ENCODE assay signal across 16 cellular contexts in genomic region chr4:169985881-169986280, GRCh38. TPM values are rescaled to one million over a fixed set of nuclear protein-coding genes. Genes with fewer than 3 reads are reported as not detected.
DNase-seq lines count a peak whose midpoint lies in the region; ATAC-seq, FAIRE-seq and TF ChIP-seq lines count a peak whose summit lies in the region.
"Had no signal": no experiment of that assay in that cellular context is flagged by ENCODE, and none has a peak within 500 bp of the region (broad histone marks: within the 10 kb centered on the region; RNA-seq: fewer than 3 reads in every experiment).

No MANE protein-coding gene starts in this region.

- FAIRE-seq in HepG2 (lab: Jason Lieb, UNC), result no peak
- FAIRE-seq: GM12891, H54 had no signal

- H3K36me3 ChIP-seq in right lobe of liver (no peaks in the 10 kb centered on the region), HepG2 (replicated peaks in 1 of 2; ENCODE audit: control insufficient read depth in 1 of 2, insufficient read depth in 2 of 2, low read length in 2 of 2) (no peaks in the 10 kb centered on the region)
- H3K36me3 ChIP-seq: BLaER1 had no signal

- H2AFZ ChIP-seq in HepG2 (ENCODE audit: low read length), result no peak overlapping the region

- H3K27ac ChIP-seq in right lobe of liver (no peak overlapping the region), HepG2 (ENCODE audit: extremely low read length, insufficient read depth, low read length) (no peak overlapping the region), cingulate gyrus (ENCODE audit: low read depth, low read length) (peak overlapping the region; percentile 44)
- H3K27ac ChIP-seq: 22Rv1, BLaER1 had no signal

- in situ Hi-C loops in HepG2 (cut with HindIII; ENCODE audit: extremely low pct_ligation_motif_present, low pct_unique_long_range_greater_than_20kb), result no loop called here

- CTCF ChIA-PET in HepG2 (lab: Yijun Ruan, JAX; ENCODE audit: low intra/inter-chr PET ratio, low total read pairs), result no interaction called here

- DNase-seq in right lobe of liver (no peak), HepG2 (ENCODE audit: low spot score) (no peak), medulla oblongata (ENCODE audit: extremely low spot score) (peak; percentile 54), type B pancreatic cell (ENCODE audit: extremely low spot score, unreplicated experiment) (no peak), NCI-H2029 treated with DMSO at 0.1 percent for 48 hours (lab: John Stamatoyannopoulos, UW) (no peak), NCI-H1436 (lab: John Stamatoyannopoulos, UW) (no peak)
- no peak for DNase-seq in stimulated activated CD4-positive, alpha-beta T cell treated with anti-CD3 and anti-CD28 coated beads, Interleukin-12 subunit alpha, Interleukin-12 subunit beta, amount 100 ng/mL, for 4 hours
- DNase-seq: CD4-positive, CD25-positive, alpha-beta regulatory T cell; DMS 273 treated with DMSO at 0.1 percent for 48 hours; IMR-90 had no signal

- BruUV-seq in HepG2 (replicated peaks; lab: Mats Ljungman, UMichigan), result no TSS peak

- no peaks in the 10 kb centered on the region for H3K9me3 Mint-ChIP-seq in type B pancreatic cell
- H3K9me3 Mint-ChIP-seq: CD4-positive, CD25-positive, alpha-beta regulatory T cell had no signal

- 77% methylated on average over 2 of the region's 2 CpGs for WGBS in right lobe of liver (ENCODE audit: insufficient coverage, low coverage, low lambda C conversion rate, missing lambda C conversion rate)
- WGBS in HepG2 (ENCODE audit: low lambda C conversion rate), result 19% methylated on average over 2 of the region's 2 CpGs

- no peak overlapping the region for H3K4me2 ChIP-seq in HepG2 (ENCODE audit: low read depth, low read length)
- H3K4me2 ChIP-seq: BLaER1 had no signal

- no peaks in the 10 kb centered on the region for H4K20me1 ChIP-seq in HepG2 (ENCODE audit: insufficient read depth, low read length)
- H4K20me1 ChIP-seq: BLaER1 had no signal

- H3K79me2 ChIP-seq in HepG2 (ENCODE audit: insufficient read depth, low read length), result no peaks in the 10 kb centered on the region

- H3K4me3 Mint-ChIP-seq in type B pancreatic cell, result no peak overlapping the region
- H3K4me3 Mint-ChIP-seq: CD4-positive, CD25-positive, alpha-beta regulatory T cell had no signal

- TF ChIP-seq POLR2A in right lobe of liver (IDR thresholded peaks at IDR 0.05) (no peak), HepG2 (IDR thresholded peaks at IDR 0.05; ENCODE audit: insufficient read depth in 1 of 2, low read depth in 2 of 2, low read length in 2 of 2) (no peak)

- H3K4me3 ChIP-seq in right lobe of liver (no peak overlapping the region), HepG2 (replicated peaks in 1 of 3; ENCODE audit: insufficient read depth in 1 of 3, low read depth in 2 of 3, low read length in 3 of 3) (no peak overlapping the region)
- H3K4me3 ChIP-seq: BLaER1 had no signal

- ATAC-seq in right lobe of liver, result peak; percentile 48 to 82 (median 65)
- no peak for ATAC-seq in HepG2
- ATAC-seq: HCT116 had no signal

- no peaks in the 10 kb centered on the region for H3K9me3 ChIP-seq in right lobe of liver
- no peaks in the 10 kb centered on the region for H3K9me3 ChIP-seq in HepG2 (ENCODE audit: low read length)
- H3K9me3 ChIP-seq: BLaER1 had no signal

- no peaks in the 10 kb centered on the region for H3K27me3 ChIP-seq in right lobe of liver
- H3K27me3 ChIP-seq in HepG2 (ENCODE audit: control insufficient read depth in 1 of 2, insufficient read depth in 2 of 2, low read length in 2 of 2), result no peaks in the 10 kb centered on the region
- H3K27me3 ChIP-seq: BLaER1 had no signal

- TF ChIP-seq CTCF in right lobe of liver (IDR thresholded peaks at IDR 0.05) (no peak), HepG2 (CRISPR knock-in tag; IDR thresholded peaks at IDR 0.05) (no peak), type B pancreatic cell (conservative IDR thresholded peaks at IDR 0.05) (no peak)

- intact Hi-C loops in right lobe of liver (cut with DNase I) (no loop called here), HepG2 (cut with micrococcal nuclease; ENCODE audit: unreplicated experiment) (no loop called here)

- H3K27ac Mint-ChIP-seq in type B pancreatic cell, result peak overlapping the region; percentile 75
- H3K27ac Mint-ChIP-seq: CD4-positive, CD25-positive, alpha-beta regulatory T cell had no signal

- TF ChIP-seq RAD21 in HepG2 (CRISPR knock-in tag; IDR thresholded peaks at IDR 0.05), result no peak

- TF ChIP-seq EP300 in HepG2 (IDR thresholded peaks at IDR 0.05; ENCODE audit: low read depth in 2 of 2, low read length in 2 of 2), result no peak
- TF ChIP-seq EP300 in HepG2 (CRISPR knock-in tag; IDR thresholded peaks at IDR 0.05; ENCODE audit: borderline replicate concordance), result no peak

- H3K36me3 Mint-ChIP-seq in type B pancreatic cell, result no peaks in the 10 kb centered on the region
- H3K36me3 Mint-ChIP-seq: CD4-positive, CD25-positive, alpha-beta regulatory T cell had no signal

- H3K9ac ChIP-seq in HepG2 (ENCODE audit: insufficient read depth, low read depth, low read length), result no peak overlapping the region
- H3K9ac ChIP-seq: BLaER1 had no signal

- no peaks in the 10 kb centered on the region for H3K4me1 Mint-ChIP-seq in type B pancreatic cell (ENCODE audit: unreplicated experiment)

- POLR2A ChIA-PET in HepG2 (lab: Yijun Ruan, JAX), result no interaction called here

- H3K4me1 ChIP-seq in right lobe of liver (peaks cover 0 to 9% (median 0%) of the 10 kb centered on the region in 4 donors), HepG2 (ENCODE audit: insufficient read depth, low read length) (no peaks in the 10 kb centered on the region)
- H3K4me1 ChIP-seq: BLaER1 had no signal

- no peaks in the 10 kb centered on the region for H3K27me3 Mint-ChIP-seq in type B pancreatic cell
- H3K27me3 Mint-ChIP-seq: CD4-positive, CD25-positive, alpha-beta regulatory T cell had no signal

TF ChIP-seq in HepG2, 621 proteins besides CTCF, POLR2A, EP300 and RAD21:
- TF ChIP-seq BHLHE40 (IDR thresholded peaks at IDR 0.05; ENCODE audit: low read length) (no peak), KLF13 (CRISPR knock-in tag; IDR thresholded peaks at IDR 0.05) (no peak), ISX (CRISPR knock-in tag; conservative IDR thresholded peaks at IDR 0.05) (no peak), ZNF883 (CRISPR knock-in tag; IDR thresholded peaks at IDR 0.05; ENCODE audit: not compliant biosample characterization) (no peak), ZNF607 (CRISPR knock-in tag; IDR thresholded peaks at IDR 0.05; ENCODE audit: borderline replicate concordance) (no peak), ASH2L (IDR thresholded peaks at IDR 0.05; ENCODE audit: insufficient read length, low read depth, low read length) (no peak)
TF ChIP-seq in HepG2: peak in this region for 0.

RNA-seq across cellular contexts. Expression of gene MFAP3L, which starts 40.3 kb away (rescaled TPM):
- total RNA-seq in right lobe of liver, result 10 to 100 TPM; 23.2 to 84.3 (median 39.3) TPM
- 3.6 and 3.7 TPM in 2 replicates for total RNA-seq in HepG2 (2016; rRNA removed; fragmentation: Illumina TruSeq; extraction: Trizol)
- 1.3 and 1.4 TPM in 2 replicates for total RNA-seq in HepG2 (2016; cell fraction: cytosol; rRNA removed; fragmentation: Illumina TruSeq; extraction: Trizol; ENCODE audit: low read depth)
- total RNA-seq in HepG2 (2016; cell fraction: insoluble cytoplasmic fraction; rRNA removed; fragmentation: Illumina TruSeq; extraction: Trizol), result 3.6 TPM in 2 replicates
- total RNA-seq in HepG2 (2016; cell fraction: membrane; rRNA removed; fragmentation: Illumina TruSeq; extraction: Trizol), result 3.5 and 4.4 TPM in 2 replicates
- 3.3 and 4.0 TPM in 2 replicates for total RNA-seq in HepG2 (2016; cell fraction: nucleus; rRNA removed; fragmentation: Illumina TruSeq; extraction: Trizol)
- 0.88 and 1.5 TPM in 2 replicates for polyA plus RNA-seq in HepG2 (2011; rRNA removed)
- polyA plus RNA-seq in HepG2 (2011; cell fraction: cytosol; rRNA removed), result 0.60 and 0.70 TPM in 2 replicates
- 1.2 and 1.4 TPM in 2 replicates for polyA plus RNA-seq in HepG2 (2011; cell fraction: nucleus; rRNA removed)
- 0.31 and 0.51 TPM in 2 replicates for polyA plus RNA-seq in HepG2 (2012)
- polyA plus RNA-seq in HepG2 (2016; cell fraction: cytosol; fragmentation: Illumina TruSeq; extraction: Trizol; ENCODE audit: low read depth), result 2.4 and 2.5 TPM in 2 replicates
- polyA plus RNA-seq in HepG2 (2016; cell fraction: insoluble cytoplasmic fraction; fragmentation: Illumina TruSeq; extraction: Trizol; ENCODE audit: low read depth), result 1.8 and 3.3 TPM in 2 replicates
- 2.3 and 3.1 TPM in 2 replicates for polyA plus RNA-seq in HepG2 (2016; cell fraction: membrane; fragmentation: Illumina TruSeq; extraction: Trizol; ENCODE audit: low read depth)
- 1.6 and 2.8 TPM in 2 replicates for polyA plus RNA-seq in HepG2 (2016; cell fraction: nucleus; fragmentation: Illumina TruSeq; extraction: Trizol; ENCODE audit: insufficient read depth, low read depth)
- 2.1 and 8.8 TPM in 2 replicates for polyA minus RNA-seq in HepG2 (2011; rRNA and poly(A)+ RNA removed; ENCODE audit: low replicate concordance)
- polyA minus RNA-seq in HepG2 (2011; cell fraction: cytosol; rRNA and poly(A)+ RNA removed), result 0.79 and 1.7 TPM in 2 replicates
- polyA minus RNA-seq in HepG2 (2011; cell fraction: nucleus; rRNA and poly(A)+ RNA removed), result 1.2 and 1.9 TPM in 2 replicates
- 7.4 and 10.1 TPM in 2 replicates for total RNA-seq in type B pancreatic cell (ENCODE audit: low replicate concordance)
